In genomic region chr12:53221203-53222076, GRCh38 we compare ENCODE assay signal across 1 cellular context.
TF ChIP-seq lines count a peak whose summit lies in the region.

No MANE protein-coding gene starts in this region.

TF ChIP-seq in HepG2, 621 proteins besides CTCF, POLR2A, EP300 and RAD21 (continued from another document and continues in another):
- TF ChIP-seq ZNF318 (CRISPR knock-in tag; IDR thresholded peaks at IDR 0.05) (no peak), ZNF790 (CRISPR knock-in tag; IDR thresholded peaks at IDR 0.05; ENCODE audit: borderline replicate concordance) (no peak), NR3C1 (CRISPR knock-in tag; IDR thresholded peaks at IDR 0.05) (no peak), NONO (IDR thresholded peaks at IDR 0.05) (no peak), NONO (CRISPR knock-in tag; conservative IDR thresholded peaks at IDR 0.05) (peak; percentile 82), CHD2 (IDR thresholded peaks at IDR 0.05; ENCODE audit: low read depth, low read length) (no peak), GATAD1 (CRISPR knock-in tag; IDR thresholded peaks at IDR 0.05) (peak; percentile 46; the same call in 1 of the 2 replicates), PRDM4 (CRISPR knock-in tag; IDR thresholded peaks at IDR 0.05; ENCODE audit: borderline replicate concordance) (no peak), ZNF484 (CRISPR knock-in tag; IDR thresholded peaks at IDR 0.05; ENCODE audit: borderline replicate concordance, low read depth) (no peak), ZNF777 (CRISPR knock-in tag; IDR thresholded peaks at IDR 0.05) (no peak; the same call in none of the 2 replicates), PHB2 (IDR thresholded peaks at IDR 0.05; ENCODE audit: partially characterized antibody) (no peak), SMAD3 (CRISPR knock-in tag; IDR thresholded peaks at IDR 0.05) (no peak), HDAC1 (CRISPR knock-in tag; IDR thresholded peaks at IDR 0.05) (peak; percentile 19; the same call in 1 of the 2 replicates), SP5 (CRISPR knock-in tag; IDR thresholded peaks at IDR 0.05; ENCODE audit: borderline replicate concordance, low read depth) (no peak; the same call in 1 of the 2 replicates), ZBTB2 (CRISPR knock-in tag; IDR thresholded peaks at IDR 0.05; ENCODE audit: low read depth) (peak; percentile 66; the same call in 1 of the 2 replicates), HOXA3 (CRISPR knock-in tag; IDR thresholded peaks at IDR 0.05) (peak; percentile 28; the same call in 1 of the 2 replicates), ZNF225 (CRISPR knock-in tag; IDR thresholded peaks at IDR 0.05) (0 out of 2 replicates have a peak, but pooled peaks have one; percentile 29), ZNF430 (CRISPR knock-in tag; IDR thresholded peaks at IDR 0.05) (peak; percentile 55; the same call in 1 of the 2 replicates), PLSCR1 (CRISPR knock-in tag; IDR thresholded peaks at IDR 0.05; ENCODE audit: borderline replicate concordance) (no peak), ZNF256 (CRISPR knock-in tag; conservative IDR thresholded peaks at IDR 0.05) (0 out of 2 replicates have a peak, but pooled peaks have one; percentile 23), ARNT (IDR thresholded peaks at IDR 0.05) (no peak), SNAPC2 (CRISPR knock-in tag; IDR thresholded peaks at IDR 0.05) (no peak; the same call in 1 of the 2 replicates), SOX13 (IDR thresholded peaks at IDR 0.05) (no peak), SOX13 (CRISPR knock-in tag; conservative IDR thresholded peaks at IDR 0.05 in 1 of 2, IDR thresholded peaks at IDR 0.05 in 1 of 2) (no peak), RARA (CRISPR knock-in tag; IDR thresholded peaks at IDR 0.05) (peak; percentile 40; the same call in 1 of the 2 replicates), RXRA (CRISPR knock-in tag; IDR thresholded peaks at IDR 0.05) (peak; percentile 8; the same call in 1 of the 2 replicates), RFXAP (CRISPR knock-in tag; IDR thresholded peaks at IDR 0.05; ENCODE audit: borderline replicate concordance) (no peak), HNF4G (IDR thresholded peaks at IDR 0.05; ENCODE audit: borderline replicate concordance, low read depth, low read length) (no peak), HNF4G (CRISPR knock-in tag; IDR thresholded peaks at IDR 0.05; ENCODE audit: borderline replicate concordance, low read depth) (0 out of 2 replicates have a peak, but pooled peaks have one; percentile 15), NFE2L2 (IDR thresholded peaks at IDR 0.05; ENCODE audit: low read length) (no peak), ARHGAP35 (CRISPR knock-in tag; IDR thresholded peaks at IDR 0.05; ENCODE audit: borderline replicate concordance) (peak; percentile 21; the same call in 1 of the 2 replicates), ZNF3 (CRISPR knock-in tag; IDR thresholded peaks at IDR 0.05) (no peak), KDM6A (CRISPR knock-in tag; IDR thresholded peaks at IDR 0.05; ENCODE audit: low read depth) (no peak), TARDBP (CRISPR knock-in tag; IDR thresholded peaks at IDR 0.05) (no peak), RXRB (CRISPR knock-in tag; IDR thresholded peaks at IDR 0.05; ENCODE audit: borderline replicate concordance) (no peak), ZNF597 (CRISPR knock-in tag; IDR thresholded peaks at IDR 0.05) (no peak), HMGXB4 (CRISPR knock-in tag; IDR thresholded peaks at IDR 0.05; ENCODE audit: borderline replicate concordance in 1 of 2, low read depth in 1 of 2) (peak in 1 of 2 experiments; percentile 64; a peak in 1 of 4 replicates), ZBTB8A (CRISPR knock-in tag; IDR thresholded peaks at IDR 0.05; ENCODE audit: borderline replicate concordance, low read depth) (no peak), ZNF367 (CRISPR knock-in tag; IDR thresholded peaks at IDR 0.05; ENCODE audit: borderline replicate concordance) (no peak), SMAD1 (CRISPR knock-in tag; IDR thresholded peaks at IDR 0.05; ENCODE audit: borderline replicate concordance, low read depth) (no peak), KMT2A (CRISPR knock-in tag; IDR thresholded peaks at IDR 0.05) (0 out of 2 replicates have a peak, but pooled peaks have one; percentile 4), ZNF580 (CRISPR knock-in tag; IDR thresholded peaks at IDR 0.05; ENCODE audit: borderline replicate concordance, low read depth) (0 out of 2 replicates have a peak, but pooled peaks have one; percentile 56), SPEN (CRISPR knock-in tag; IDR thresholded peaks at IDR 0.05; ENCODE audit: low read depth) (no peak; the same call in 1 of the 2 replicates), ZNF18 (CRISPR knock-in tag; IDR thresholded peaks at IDR 0.05; ENCODE audit: insufficient replicate concordance) (peak; percentile 30), ZNF703 (CRISPR knock-in tag; IDR thresholded peaks at IDR 0.05; ENCODE audit: borderline replicate concordance) (no peak), THAP11 (CRISPR knock-in tag; IDR thresholded peaks at IDR 0.05) (no peak), ZNF563 (CRISPR knock-in tag; IDR thresholded peaks at IDR 0.05) (no peak), ZNF264 (CRISPR knock-in tag; IDR thresholded peaks at IDR 0.05) (no peak), ELF1 (CRISPR knock-in tag; IDR thresholded peaks at IDR 0.05) (peak; percentile 71), ZZZ3 (CRISPR knock-in tag; IDR thresholded peaks at IDR 0.05; ENCODE audit: borderline replicate concordance) (no peak), ZBTB3 (CRISPR knock-in tag; IDR thresholded peaks at IDR 0.05; ENCODE audit: borderline replicate concordance, low read depth) (no peak), LCORL (IDR thresholded peaks at IDR 0.05) (no peak), LCORL (CRISPR knock-in tag; IDR thresholded peaks at IDR 0.05) (peak; percentile 66; the same call in 1 of the 2 replicates)
